34 cellular contexts compared by ENCODE assay signal in the genomic region with DNA sequence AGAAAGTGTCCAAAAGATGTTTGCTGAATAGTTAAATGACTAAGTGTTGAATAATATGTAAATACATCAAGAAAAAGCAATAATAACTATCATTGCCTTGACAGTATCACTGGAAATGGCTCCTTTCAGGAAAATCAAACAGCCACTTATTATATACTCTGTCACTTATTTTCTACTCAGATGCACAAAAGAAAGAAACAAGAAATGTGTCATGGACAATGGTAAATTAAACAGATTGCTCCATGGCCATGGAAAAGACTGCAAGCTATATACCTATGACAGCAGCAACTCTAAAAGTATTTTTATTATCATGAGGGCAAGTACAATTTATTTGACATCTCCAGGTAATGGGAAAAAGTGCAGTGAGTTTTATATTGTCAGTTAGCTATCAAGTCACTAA. TPM values are rescaled to one million over a fixed set of nuclear protein-coding genes. Genes with fewer than 3 reads are reported as not detected.
"Had no signal": no experiment of that assay in that cellular context is flagged by ENCODE, and none has a peak within 500 bp of the region (broad histone marks: within the 10 kb centered on the region; RNA-seq: fewer than 3 reads in every experiment).

No MANE protein-coding gene starts in this region.

- H3K27ac ChIP-seq: KMS-11 had no signal

- H3K36me3 ChIP-seq: MG63 had no signal

- H3K4me3 ChIP-seq: MG63 had no signal

- DNase-seq: Karpas-422, Kasumi-1, MG63, MM.1S, MV-4-11, NCI-H1048, NCI-H1092, NCI-H1092 treated with DMSO at 0.1 percent for 48 hours, NCI-H1105, NCI-H1105 treated with DMSO at 0.1 percent for 48 hours, NCI-H1417 treated with DMSO at 0.1 percent for 48 hours, NCI-H1436, NCI-H1436 treated with DMSO at 0.1 percent for 48 hours, NCI-H146, NCI-H1694, NCI-H1694 treated with DMSO at 0.1 percent for 48 hours, NCI-H187, NCI-H187 treated with DMSO at 0.1 percent for 48 hours, NCI-H1930, NCI-H2029, NCI-H2029 treated with DMSO at 0.1 percent for 48 hours, NCI-H2081, NCI-H2081 treated with DMSO at 0.1 percent for 48 hours, NCI-H2107, NCI-H2171, NCI-H2171 treated with DMSO at 0.1 percent for 48 hours, NCI-H2227 treated with DMSO at 0.1 percent for 48 hours, NCI-H226, NCI-H345, NCI-H446, NCI-H446 treated with DMSO at 0.1 percent for 48 hours, NCI-H510A had no signal

- H3K27me3 ChIP-seq: MG63 had no signal

- H3K9me3 ChIP-seq: MG63 had no signal

- H3K9ac ChIP-seq: KMS-11 had no signal

- H3K4me2 ChIP-seq: KMS-11 had no signal

RNA-seq across cellular contexts. Expression of a gene that starts 52.9 kb away (rescaled TPM):
- total RNA-seq: LHCN-M2 had no signal
